ENCODE assay signal across 24 cellular contexts in genomic region chr12:130394906-130395305, GRCh38. TPM values are rescaled to one million over a fixed set of nuclear protein-coding genes. Genes with fewer than 3 reads are reported as not detected.
"Had no signal": no experiment of that assay in that cellular context is flagged by ENCODE, and none has a peak within 500 bp of the region (broad histone marks: within the 10 kb centered on the region; RNA-seq: fewer than 3 reads in every experiment).

No MANE protein-coding gene starts in this region.

- H3K9me3 Mint-ChIP-seq: activated CD8-positive, alpha-beta T cell treated with anti-CD3 and anti-CD28 coated beads for 36 hours; activated T-cell treated with anti-CD3 and anti-CD28 coated beads, Interleukin-2, amount 50 U/mL, for 4 hours had no signal

- H3K27me3 ChIP-seq: adrenal gland, gastrocnemius medialis, spleen had no signal

- H3K27me3 Mint-ChIP-seq: memory B cell; stimulated activated naive B cell treated with anti-CD40 and anti-IgM and Interleukin-4, amounts not matched to agents 10 μg/mL and 1 μg/mL and 100 μg/mL, for 72 hours had no signal

- H3K4me3 ChIP-seq: adrenal gland, breast epithelium, coronary artery, gastrocnemius medialis, mucosa of descending colon, spleen, upper lobe of right lung had no signal

- H3K27ac Mint-ChIP-seq: activated CD8-positive, alpha-beta T cell treated with anti-CD3 and anti-CD28 coated beads for 36 hours; memory B cell; naive B cell; stimulated activated naive B cell treated with anti-CD40 and anti-IgM and Interleukin-4, amounts not matched to agents 10 μg/mL and 1 μg/mL and 100 μg/mL, for 72 hours had no signal

- H3K4me3 Mint-ChIP-seq: activated CD8-positive, alpha-beta T cell treated with anti-CD3 and anti-CD28 coated beads for 36 hours; activated T-cell treated with anti-CD3 and anti-CD28 coated beads, Interleukin-2, amount 50 U/mL, for 4 hours; immature natural killer cell; memory B cell; naive B cell; stimulated activated naive B cell treated with anti-CD40 and anti-IgM and Interleukin-4, amounts not matched to agents 10 μg/mL and 1 μg/mL and 100 μg/mL, for 72 hours had no signal

- H3K4me1 Mint-ChIP-seq: memory B cell; naive B cell; stimulated activated naive B cell treated with anti-CD40 and anti-IgM and Interleukin-4, amounts not matched to agents 10 μg/mL and 1 μg/mL and 100 μg/mL, for 72 hours had no signal

- H3K9me3 ChIP-seq: adrenal gland, breast epithelium, gastrocnemius medialis, mucosa of descending colon, spleen, upper lobe of right lung had no signal

- H3K36me3 ChIP-seq: adrenal gland, breast epithelium, gastrocnemius medialis, spleen, upper lobe of right lung had no signal

- DNase-seq: activated CD4-positive, alpha-beta T cell treated with anti-CD3 and anti-CD28 coated beads for 48 hours; activated CD4-positive, CD25-positive, alpha-beta regulatory T cell; activated CD8-positive, alpha-beta T cell treated with anti-CD3 and anti-CD28 coated beads for 36 hours; activated effector memory CD4-positive, alpha-beta T cell treated with Interleukin-2 at 50 U/mL for 16 hours; activated naive CD4-positive, alpha-beta T cell treated with anti-CD3 and anti-CD28 coated beads, Interleukin-2, amount 50 U/mL, for 16 hours; activated T-cell treated with anti-CD3 and anti-CD28 coated beads, Interleukin-2, amount 50 U/mL, for 4 hours; adrenal gland; gastrocnemius medialis; head of caudate nucleus; immature natural killer cell; kidney glomerular epithelial cell; mucosa of descending colon; naive B cell; retina; spleen; stimulated activated naive B cell treated with anti-CD40 and anti-IgM and Interleukin-4, amounts not matched to agents 10 μg/mL and 1 μg/mL and 100 μg/mL, for 72 hours; T-helper 9 cell; upper lobe of right lung had no signal

- H3K4me1 ChIP-seq: adrenal gland, breast epithelium, gastrocnemius medialis, spleen, upper lobe of right lung had no signal

- H3K36me3 Mint-ChIP-seq: memory B cell; naive B cell; stimulated activated naive B cell treated with anti-CD40 and anti-IgM and Interleukin-4, amounts not matched to agents 10 μg/mL and 1 μg/mL and 100 μg/mL, for 72 hours had no signal

- H3K27ac ChIP-seq: adrenal gland, breast epithelium, coronary artery, gastrocnemius medialis, spleen, upper lobe of right lung had no signal

- ATAC-seq: activated CD8-positive, alpha-beta T cell treated with anti-CD3 and anti-CD28 coated beads for 36 hours; activated T-cell treated with anti-CD3 and anti-CD28 coated beads, Interleukin-2, amount 50 U/mL, for 4 hours; esophagus mucosa; gastrocnemius medialis; mucosa of descending colon; stimulated activated naive B cell treated with anti-CD40 and anti-IgM and Interleukin-4, amounts not matched to agents 10 μg/mL and 1 μg/mL and 100 μg/mL, for 72 hours; upper lobe of right lung had no signal

RNA-seq across cellular contexts. Expression of gene PIWIL1, which starts 57.2 kb away (rescaled TPM):
- total RNA-seq: activated CD8-positive, alpha-beta T cell treated with anti-CD3 and anti-CD28 coated beads for 36 hours; activated T-cell treated with anti-CD3 and anti-CD28 coated beads, Interleukin-2, amount 50 U/mL, for 4 hours; astrocyte; esophagus mucosa; gastrocnemius medialis; liver; upper lobe of right lung had no signal
